8 cellular contexts compared by ENCODE assay signal in genomic region chr5:123549256-123549904, GRCh38. TPM values are rescaled to one million over a fixed set of nuclear protein-coding genes. Genes with fewer than 3 reads are reported as not detected.
DNase-seq lines count a peak whose midpoint lies in the region; ATAC-seq lines count a peak whose summit lies in the region.

No MANE protein-coding gene starts in this region.

- intact Hi-C loops in activated CD4-positive, alpha-beta memory T cell treated with anti-CD3 and anti-CD28 coated beads for 36 hours (cut with micrococcal nuclease), result loop anchor here (1.0 to 10.0 kb wide), 4 partner anchors 36 to 775 kb away; partner anchors contain the start of gene SNX2

- H3K9me3 Mint-ChIP-seq in activated CD4-positive, alpha-beta memory T cell treated with anti-CD3 and anti-CD28 coated beads for 36 hours, result no peaks in the 10 kb centered on the region

- H3K4ac ChIP-seq in mesenchymal stem cell (ENCODE audit: low read depth in 1 of 2, low read length in 2 of 2), result no peak overlapping the region

- H3K4me3 Mint-ChIP-seq in activated CD4-positive, alpha-beta memory T cell treated with anti-CD3 and anti-CD28 coated beads for 36 hours, result no peak overlapping the region

- no peak overlapping the region for H3K23ac ChIP-seq in mesenchymal stem cell (ENCODE audit: low read length in 2 of 2)

- ATAC-seq in GM19351 (IDR thresholded peaks at IDR 0.05; ENCODE audit: unreplicated experiment) (peak; percentile 98), HG03108 (IDR thresholded peaks at IDR 0.05; ENCODE audit: unreplicated experiment) (peak; percentile 99)

- no peak overlapping the region for H3K27ac ChIP-seq in mesenchymal stem cell (ENCODE audit: low read length, poor library complexity, severe bottlenecking)

- H3K27me3 ChIP-seq in mesenchymal stem cell (ENCODE audit: control insufficient read depth in 1 of 2, insufficient read depth in 1 of 2, low read length in 2 of 2), result no peaks in the 10 kb centered on the region

- H3K4me3 ChIP-seq in mesenchymal stem cell (ENCODE audit: insufficient read depth in 1 of 2, low read depth in 1 of 2, low read length in 2 of 2), result no peak overlapping the region

- H4K91ac ChIP-seq in mesenchymal stem cell (ENCODE audit: low read length), result no peak overlapping the region

- peak; percentile 71 for DNase-seq in activated CD4-positive, alpha-beta memory T cell treated with anti-CD3 and anti-CD28 coated beads for 36 hours
- DNase-seq in stimulated activated CD4-positive, alpha-beta T cell treated with anti-CD3 and anti-CD28 coated beads, Interleukin-12 subunit alpha, Interleukin-12 subunit beta, amount 100 ng/mL, for 4 hours, result peak; percentile 11
- DNase-seq in NOMO-1 (lab: John Stamatoyannopoulos, UW; ENCODE audit: unreplicated experiment in 2 of 2) (no peak), NCI-H2029 treated with DMSO at 0.1 percent for 48 hours (lab: John Stamatoyannopoulos, UW) (no peak), mesenchymal stem cell (no peak), HT-29 (ENCODE audit: low spot score) (no peak)

- H3K27ac Mint-ChIP-seq in activated CD4-positive, alpha-beta memory T cell treated with anti-CD3 and anti-CD28 coated beads for 36 hours, result peak overlapping the region; percentile 88

- CTCF ChIA-PET in activated CD4-positive, alpha-beta memory T cell treated with anti-CD3 and anti-CD28 coated beads for 36 hours (lab: Charles Lee), result interaction anchor here (0.8 to 2.1 kb wide), 2 partner anchors 34 to 126 kb away, joined by 3 to 6 read pairs; partner anchors contain the start of gene CEP120

- peak overlapping the region in 1 of 2 experiments; percentile 4 for H3K18ac ChIP-seq in mesenchymal stem cell (ENCODE audit: low read depth in 1 of 2, low read length in 2 of 2)

- H3K79me1 ChIP-seq in mesenchymal stem cell (replicated peaks; ENCODE audit: low read length, poor library complexity, severe bottlenecking), result peaks cover 11% of the 10 kb centered on the region

- WGBS in mesenchymal stem cell, result 88% methylated on average over 3 of the region's 3 CpGs

- no peak overlapping the region for H2AFZ ChIP-seq in mesenchymal stem cell (ENCODE audit: low read depth, low read length)

- H3K4me1 ChIP-seq in mesenchymal stem cell (ENCODE audit: control insufficient read depth, insufficient read depth, low read depth, low read length), result no peaks in the 10 kb centered on the region

- no peak overlapping the region for H2AK5ac ChIP-seq in mesenchymal stem cell (ENCODE audit: low read length, severe bottlenecking)

- no peak overlapping the region for H2BK120ac ChIP-seq in mesenchymal stem cell (ENCODE audit: low read depth, low read length)

- H3K36me3 Mint-ChIP-seq in activated CD4-positive, alpha-beta memory T cell treated with anti-CD3 and anti-CD28 coated beads for 36 hours, result peaks cover 11% of the 10 kb centered on the region

- H3K27me3 Mint-ChIP-seq in activated CD4-positive, alpha-beta memory T cell treated with anti-CD3 and anti-CD28 coated beads for 36 hours, result no peaks in the 10 kb centered on the region

- no peak overlapping the region for H3K14ac ChIP-seq in mesenchymal stem cell (ENCODE audit: low read length in 2 of 2)

- no peak overlapping the region for H2BK12ac ChIP-seq in mesenchymal stem cell (ENCODE audit: low read length in 2 of 2)

- H3K9ac ChIP-seq in mesenchymal stem cell (ENCODE audit: low read length), result no peak overlapping the region

- no peak overlapping the region for H4K8ac ChIP-seq in mesenchymal stem cell (ENCODE audit: low read length)

- no peak overlapping the region for H2BK15ac ChIP-seq in mesenchymal stem cell (ENCODE audit: low read depth, poor library complexity, severe bottlenecking)

- H2BK5ac ChIP-seq in mesenchymal stem cell (ENCODE audit: low read depth, low read length, poor library complexity, severe bottlenecking), result no peak overlapping the region

- H3K4me1 Mint-ChIP-seq in activated CD4-positive, alpha-beta memory T cell treated with anti-CD3 and anti-CD28 coated beads for 36 hours (ENCODE audit: low read depth), result peaks cover 34% of the 10 kb centered on the region

- H3K9me3 ChIP-seq in mesenchymal stem cell (ENCODE audit: control insufficient read depth, low read length), result no peaks in the 10 kb centered on the region

- no peak overlapping the region for H3K4me2 ChIP-seq in mesenchymal stem cell (ENCODE audit: low read length, poor library complexity, severe bottlenecking)

- peaks cover 0 to 12% of the 10 kb centered on the region in 2 experiments for H3K36me3 ChIP-seq in mesenchymal stem cell (ENCODE audit: control insufficient read depth in 1 of 2, insufficient read depth in 2 of 2, low read depth in 1 of 2, low read length in 2 of 2)

- POLR2A ChIA-PET in activated CD4-positive, alpha-beta memory T cell treated with anti-CD3 and anti-CD28 coated beads for 36 hours (lab: Charles Lee), result interaction anchor here (2.1 kb wide), 1 partner anchor 126 kb away, joined by 9 read pairs; the partner anchor contains the start of gene CEP120

RNA-seq across cellular contexts. Expression of gene CSNK1G3, which starts 37.4 kb away (rescaled TPM):
- total RNA-seq in activated CD4-positive, alpha-beta memory T cell treated with anti-CD3 and anti-CD28 coated beads for 36 hours, result 10 to 100 TPM; 37.4 to 37.8 TPM
- polyA plus RNA-seq in mesenchymal stem cell (2013, experiment 1 of 2), result 21.9 TPM
- 22.9 TPM for polyA plus RNA-seq in mesenchymal stem cell (2013, experiment 2 of 2)
- total RNA-seq in HT-29 (2014; rRNA removed; shearing (Covaris generic)), result 18.4 and 21.3 TPM in 2 replicates

Comparison
In these comparisons a context has a peak if more than half of its experiments do, and no peak if none do; other contexts are left out.
1. DNase-seq: peak in activated CD4-positive, alpha-beta memory T cell treated with anti-CD3 and anti-CD28 coated beads for 36 hours (single experiment) and stimulated activated CD4-positive, alpha-beta T cell treated with anti-CD3 and anti-CD28 coated beads, Interleukin-12 subunit alpha, Interleukin-12 subunit beta, amount 100 ng/mL, for 4 hours (single experiment); none in NOMO-1 (0 of 2), NCI-H2029 treated with DMSO at 0.1 percent for 48 hours (single experiment), mesenchymal stem cell (single experiment) and HT-29 (single experiment).